ENCODE assay signal across 7 cellular contexts in the genomic region with DNA sequence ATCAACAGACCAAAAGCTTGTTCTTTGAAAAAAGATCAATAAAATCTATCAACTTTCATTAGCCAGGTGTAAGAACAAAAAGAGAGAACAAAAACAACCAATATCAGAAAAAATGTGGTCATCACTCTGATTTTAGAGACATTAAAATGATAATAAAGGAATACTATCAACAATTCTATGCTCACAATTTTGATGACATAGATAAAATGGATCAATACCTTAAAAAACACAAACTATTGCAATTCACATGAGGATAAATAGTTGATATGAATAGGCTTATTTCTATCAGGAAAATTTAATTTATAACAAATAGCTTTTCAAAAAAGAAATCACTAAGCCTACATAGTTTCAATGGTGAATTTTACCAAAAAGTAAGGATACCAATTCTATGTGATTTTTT.
"Had no signal": no experiment of that assay in that cellular context is flagged by ENCODE, and none has a peak within 500 bp of the region (broad histone marks: within the 10 kb centered on the region; RNA-seq: fewer than 3 reads in every experiment).

No MANE protein-coding gene starts in this region.

- H3K27ac ChIP-seq: HL-60, KMS-11 had no signal

- H3K4me2 ChIP-seq: KMS-11 had no signal

- DNase-seq: IMR-90, KBM-7, KG1 had no signal

- H3K4me3 ChIP-seq: K562 had no signal

- ATAC-seq: K562 had no signal

- H3K9ac ChIP-seq: KMS-11 had no signal

- FAIRE-seq: HTR-8/SVneo, K562 had no signal
